In the genomic region with DNA sequence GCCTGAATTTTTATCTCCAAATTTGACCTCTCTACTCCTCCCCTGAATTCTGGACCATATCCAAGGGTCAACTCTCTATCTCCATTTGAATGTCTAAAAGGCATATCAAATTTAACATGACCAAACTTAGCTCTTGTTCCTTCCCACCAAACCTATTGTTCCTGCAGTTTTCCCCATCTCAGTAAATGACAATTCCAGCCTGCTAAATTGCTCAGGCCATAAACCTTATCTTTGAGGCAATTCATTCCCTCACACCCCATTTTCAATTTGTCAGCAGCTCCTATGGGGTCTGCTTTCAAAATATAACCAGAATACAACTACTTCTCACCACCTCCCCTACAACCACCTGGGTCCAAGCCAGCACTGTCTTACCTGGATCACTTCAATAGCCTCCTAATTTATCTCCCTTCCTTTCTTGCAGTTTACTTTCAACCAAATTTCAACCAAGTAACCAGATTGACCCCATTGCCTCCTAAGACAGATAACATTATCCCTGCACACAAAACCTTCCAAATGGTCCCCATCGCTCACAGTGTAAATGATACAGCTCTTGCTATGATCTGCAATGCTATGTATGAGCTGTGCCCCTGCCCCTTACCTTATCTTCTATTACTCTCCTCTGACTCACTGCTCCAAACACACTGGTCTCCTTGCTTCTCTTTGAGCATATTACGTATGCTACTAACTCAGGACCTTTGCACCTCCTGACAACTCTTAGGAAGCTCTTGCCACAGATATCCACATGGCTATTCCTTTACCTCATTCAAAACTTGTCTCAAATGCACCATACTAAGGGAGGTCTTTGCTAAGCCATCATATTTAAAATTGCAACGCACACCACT, we compare ENCODE assay signal across 21 cellular contexts.
DNase-seq lines count a peak whose midpoint lies in the region; ATAC-seq, FAIRE-seq and TF ChIP-seq lines count a peak whose summit lies in the region.
"Had no signal": no experiment of that assay in that cellular context is flagged by ENCODE, and none has a peak within 500 bp of the region (broad histone marks: within the 10 kb centered on the region; RNA-seq: fewer than 3 reads in every experiment).

No MANE protein-coding gene starts in this region.

- TF ChIP-seq RAD21 in IMR-90 (IDR thresholded peaks at IDR 0.05; ENCODE audit: low read length): no peak
- TF ChIP-seq RAD21 in H1 (IDR thresholded peaks at IDR 0.05 in 1 of 2, conservative IDR thresholded peaks at IDR 0.05 in 1 of 2; ENCODE audit: low read depth in 2 of 2, low read length in 2 of 2): no peak

- peaks cover 9% of the 10 kb centered on the region for H3K4me1 ChIP-seq in IMR-90 (ENCODE audit: control insufficient read depth, insufficient read depth, low read length)
- H3K4me1 ChIP-seq in H1 (replicated peaks in 1 of 4; ENCODE audit: control insufficient read depth in 3 of 4, insufficient read depth in 4 of 4, low read length in 3 of 4): no peaks in the 10 kb centered on the region
- H3K4me1 ChIP-seq: body of pancreas had no signal

- peak overlapping the region; percentile 73 for H3K14ac ChIP-seq in IMR-90 (replicated peaks; ENCODE audit: low read depth, low read length)
- no peak overlapping the region for H3K14ac ChIP-seq in H1 (ENCODE audit: insufficient read length)

- H3K36me3 Mint-ChIP-seq in activated CD4-positive, alpha-beta T cell treated with anti-CD3 and anti-CD28 coated beads for 36 hours (ENCODE audit: low read depth): peaks cover 27% of the 10 kb centered on the region
- H3K36me3 Mint-ChIP-seq in activated CD4-positive, alpha-beta T cell treated with anti-CD3 and anti-CD28 coated beads, Interleukin-2, amount 10 ng/mL, durations not matched to agents 24 days and 14 days (ENCODE audit: low read depth): peaks cover 22% of the 10 kb centered on the region

- no peak overlapping the region for H3K4me2 ChIP-seq in IMR-90 (ENCODE audit: low read depth, low read length)
- H3K4me2 ChIP-seq in H1 (ENCODE audit: insufficient read depth in 1 of 2, low read depth in 2 of 2, low read length in 2 of 2): no peak overlapping the region

- TF ChIP-seq CTCF in IMR-90 (conservative IDR thresholded peaks at IDR 0.05; ENCODE audit: low read depth, low read length) (no peak), H1 (IDR thresholded peaks at IDR 0.05; ENCODE audit: control extremely low read depth in 1 of 3, insufficient read depth in 1 of 3, low read depth in 1 of 3, low read length in 3 of 3) (no peak)

- H2AK9ac ChIP-seq in IMR-90 (replicated peaks; ENCODE audit: low read depth, low read length, poor library complexity): no peak overlapping the region

- no peak overlapping the region for H4K91ac ChIP-seq in IMR-90 (ENCODE audit: insufficient read depth, low read depth, low read length)
- H4K91ac ChIP-seq in H1 (replicated peaks; ENCODE audit: insufficient read length, low read length): no peak overlapping the region

- H2BK5ac ChIP-seq in IMR-90 (ENCODE audit: low read depth, low read length, poor library complexity, severe bottlenecking) (peak overlapping the region; percentile 83), H1 (ENCODE audit: low read depth, low read length) (no peak overlapping the region)

- dilution Hi-C loops in IMR-90 (cut with HindIII; ENCODE audit: low sequenced_read_pairs, unreplicated experiment): no loop called here

- no peak overlapping the region for H2BK15ac ChIP-seq in IMR-90 (ENCODE audit: low read depth, low read length)
- H2BK15ac ChIP-seq in H1 (ENCODE audit: low read length): 0 out of 2 replicates have a peak overlapping the region, but pooled peaks have one; percentile 6

- no peak overlapping the region for H3K56ac ChIP-seq in IMR-90 (ENCODE audit: extremely low read depth, insufficient read depth, low read length)
- peak overlapping the region; percentile 42 for H3K56ac ChIP-seq in H1 (replicated peaks; ENCODE audit: insufficient read length, low read depth, low read length)

- peaks cover 12% of the 10 kb centered on the region for H3K9me1 ChIP-seq in IMR-90 (ENCODE audit: insufficient read depth, low read length)

- intact Hi-C loops in activated CD4-positive, alpha-beta T cell treated with anti-CD3 and anti-CD28 coated beads for 36 hours (cut with DNase I, micrococcal nuclease): no loop called here
- intact Hi-C loops in activated CD4-positive, alpha-beta T cell treated with anti-CD3 and anti-CD28 coated beads, Interleukin-2, amount 10 ng/mL, durations not matched to agents 24 days and 14 days (cut with micrococcal nuclease): loop anchor here (5.0 kb wide), 1 partner anchor 62 kb away; no protein-coding TSS in a partner anchor
- intact Hi-C loops in IMR-90 (cut with micrococcal nuclease): no loop called here

- H2AFZ ChIP-seq in IMR-90 (replicated peaks; ENCODE audit: low read length, poor library complexity) (no peak overlapping the region), H1 (ENCODE audit: low read length) (no peak overlapping the region)

- CTCF ChIA-PET in activated CD4-positive, alpha-beta T cell treated with anti-CD3 and anti-CD28 coated beads for 36 hours (lab: Charles Lee): interaction anchor here (0.7 to 1.3 kb wide), 5 partner anchors 15 to 154 kb away, joined by 3 to 4 read pairs (median 3); no protein-coding TSS in a partner anchor
- CTCF ChIA-PET in IMR-90 (lab: Yijun Ruan, JAX): interaction anchor here (0.6 kb wide), 1 partner anchor 560 kb away, joined by 3 read pairs; no protein-coding TSS in a partner anchor
- CTCF ChIA-PET in H1 (lab: Charles Lee; ENCODE audit: partially characterized antibody): interaction anchor here (1.7 kb wide), 1 partner anchor 11 kb away, joined by 6 read pairs; no protein-coding TSS in a partner anchor

- TF ChIP-seq POLR2A in IMR-90 (IDR thresholded peaks at IDR 0.05; ENCODE audit: low read depth, low read length) (no peak), H1 (IDR thresholded peaks at IDR 0.05; ENCODE audit: control extremely low read depth in 1 of 2, low read depth in 2 of 2, low read length in 2 of 2) (no peak)

- H2BK12ac ChIP-seq in H1 (ENCODE audit: low read depth, low read length): no peak overlapping the region

- H3K9me3 Mint-ChIP-seq in activated CD4-positive, alpha-beta T cell treated with anti-CD3 and anti-CD28 coated beads for 36 hours (ENCODE audit: low read depth): peaks cover 2% of the 10 kb centered on the region
- peaks cover 6% of the 10 kb centered on the region for H3K9me3 Mint-ChIP-seq in activated CD4-positive, alpha-beta T cell treated with anti-CD3 and anti-CD28 coated beads, Interleukin-2, amount 10 ng/mL, durations not matched to agents 24 days and 14 days

- no peak overlapping the region for H3K4me3 Mint-ChIP-seq in activated CD4-positive, alpha-beta T cell treated with anti-CD3 and anti-CD28 coated beads for 36 hours
- no peak overlapping the region for H3K4me3 Mint-ChIP-seq in activated CD4-positive, alpha-beta T cell treated with anti-CD3 and anti-CD28 coated beads, Interleukin-2, amount 10 ng/mL, durations not matched to agents 24 days and 14 days
- H3K4me3 Mint-ChIP-seq: activated CD4-positive, alpha-beta T cell treated with anti-CD3 and anti-CD28 coated beads, Interleukin-2, amount 10 ng/mL, durations not matched to agents 7 days and 5 days had no signal

- TF ChIP-seq EP300 in H1 (IDR thresholded peaks at IDR 0.05; ENCODE audit: borderline replicate concordance in 1 of 2, low read depth in 2 of 2, low read length in 2 of 2): no peak

- H3K18ac ChIP-seq in IMR-90 (ENCODE audit: low read depth, low read length): no peak overlapping the region
- H3K18ac ChIP-seq in H1 (ENCODE audit: extremely low read depth, low read length): no peak overlapping the region

- peak overlapping the region in 1 of 2 experiments; percentile 29; a peak in 1 of 4 replicates for H4K8ac ChIP-seq in IMR-90 (ENCODE audit: low read depth in 2 of 2, low read length in 2 of 2)
- no peak overlapping the region for H4K8ac ChIP-seq in H1 (ENCODE audit: extremely low read depth, insufficient read depth, low read length)

- WGBS in IMR-90 (ENCODE audit: extremely low coverage in 2 of 2, insufficient read length in 1 of 2), 2 experiments: 30% methylated on average over 1 of the region's 3 CpGs; no CpG with 5 or more reads in 1 of the 2 experiments
- 88% methylated on average over 3 of the region's 3 CpGs; no CpG with 5 or more reads in 1 of the 2 experiments for WGBS in H1 (ENCODE audit: extremely low coverage in 1 of 2, insufficient coverage in 1 of 2, insufficient read length in 1 of 2, insufficient replicate concordance in 2 of 2, low coverage in 1 of 2, low lambda C conversion rate in 2 of 2, missing lambda C conversion rate in 1 of 2), 2 experiments

- H3K23me2 ChIP-seq in H1 (ENCODE audit: low read depth, low read length): peaks cover 2% of the 10 kb centered on the region; the same call in 1 of the 2 replicates

- H3K27me3 ChIP-seq in IMR-90 (ENCODE audit: control insufficient read depth, insufficient read depth, low read length) (no peaks in the 10 kb centered on the region), H1 (replicated peaks in 1 of 4; ENCODE audit: control insufficient read depth in 3 of 4, extremely low read depth in 1 of 4, insufficient read depth in 3 of 4, low read length in 3 of 4) (no peaks in the 10 kb centered on the region; a peak in 1 of 7 replicates)
- H3K27me3 ChIP-seq: BLaER1 treated with 17β-estradiol and CSF1 and Interleukin-3, amounts not matched to agents 10 nM and 100 nM; body of pancreas; tibial nerve had no signal

- no TSS peak for BruUV-seq in IMR-90 (replicated peaks; lab: Mats Ljungman, UMichigan)

- H3K79me2 ChIP-seq in H1 (ENCODE audit: control insufficient read depth in 1 of 2, insufficient read depth in 2 of 2, low read length in 2 of 2): no peaks in the 10 kb centered on the region

- H3K4me1 Mint-ChIP-seq in activated CD4-positive, alpha-beta T cell treated with anti-CD3 and anti-CD28 coated beads for 36 hours: peaks cover 41% of the 10 kb centered on the region
- H3K4me1 Mint-ChIP-seq in activated CD4-positive, alpha-beta T cell treated with anti-CD3 and anti-CD28 coated beads, Interleukin-2, amount 10 ng/mL, durations not matched to agents 24 days and 14 days: peaks cover 28% of the 10 kb centered on the region

- no peak overlapping the region for H3K27ac ChIP-seq in IMR-90 (ENCODE audit: insufficient read depth, low read length)
- no peak overlapping the region for H3K27ac ChIP-seq in H1 (ENCODE audit: low read depth, low read length)
- H3K27ac ChIP-seq: BLaER1 treated with 17β-estradiol and CSF1 and Interleukin-3, amounts not matched to agents 10 nM and 100 nM; body of pancreas; tibial nerve had no signal

- POLR2A ChIA-PET in activated CD4-positive, alpha-beta T cell treated with anti-CD3 and anti-CD28 coated beads for 36 hours (lab: Charles Lee): no interaction called here
- POLR2A ChIA-PET in IMR-90 (lab: Charles Lee; ENCODE audit: unreplicated experiment): no interaction called here
- POLR2A ChIA-PET in H1 (lab: Charles Lee; ENCODE audit: partially characterized antibody): no interaction called here

- H3K4me3 ChIP-seq in IMR-90 (ENCODE audit: insufficient read depth, low read depth, low read length): no peak overlapping the region
- H3K4me3 ChIP-seq in H1 (ENCODE audit: extremely low read depth in 1 of 4, insufficient read depth in 2 of 4, low read depth in 3 of 4, low read length in 4 of 4): no peak overlapping the region
- H3K4me3 ChIP-seq: BLaER1 treated with 17β-estradiol and CSF1 and Interleukin-3, amounts not matched to agents 10 nM and 100 nM; body of pancreas; tibial nerve had no signal

- in situ Hi-C loops in IMR-90 (cut with MboI; ENCODE audit: low sequenced_read_pairs): no loop called here

- H2BK20ac ChIP-seq in IMR-90 (ENCODE audit: low read depth, low read length) (0 out of 2 replicates have a peak overlapping the region, but pooled peaks have one; percentile 25), H1 (ENCODE audit: low read length) (no peak overlapping the region)

- no peaks in the 10 kb centered on the region for H3K9me3 ChIP-seq in IMR-90 (ENCODE audit: control insufficient read depth, insufficient read depth, low read length)
- no peaks in the 10 kb centered on the region for H3K9me3 ChIP-seq in H1 (ENCODE audit: insufficient read depth in 2 of 2, low read depth in 1 of 2, low read length in 1 of 2)
- H3K9me3 ChIP-seq: body of pancreas, tibial nerve had no signal

- H4K20me1 ChIP-seq in IMR-90 (ENCODE audit: insufficient read depth, low read length) (peaks cover 13% of the 10 kb centered on the region; the same call in 1 of the 2 replicates), H1 (replicated peaks in 1 of 2; ENCODE audit: control insufficient read depth in 1 of 2, insufficient read depth in 2 of 2, low read length in 2 of 2) (no peaks in the 10 kb centered on the region)

- H3K27ac Mint-ChIP-seq in activated CD4-positive, alpha-beta T cell treated with anti-CD3 and anti-CD28 coated beads for 36 hours: no peak overlapping the region
- H3K27ac Mint-ChIP-seq in activated CD4-positive, alpha-beta T cell treated with anti-CD3 and anti-CD28 coated beads, Interleukin-2, amount 10 ng/mL, durations not matched to agents 24 days and 14 days: no peak overlapping the region
- H3K27ac Mint-ChIP-seq: activated CD4-positive, alpha-beta T cell treated with anti-CD3 and anti-CD28 coated beads, Interleukin-2, amount 10 ng/mL, durations not matched to agents 7 days and 5 days had no signal

- FAIRE-seq in H1 (lab: Jason Lieb, UNC): no peak
- FAIRE-seq: G401.6, H54, TTC549 had no signal

- peak; percentile 80 for ATAC-seq in activated CD4-positive, alpha-beta T cell treated with anti-CD3 and anti-CD28 coated beads for 36 hours
- ATAC-seq in IMR-90 (ENCODE audit: low read depth): peak; percentile 35; the same call in 1 of the 2 replicates
- no peak for ATAC-seq in GM18907 (IDR thresholded peaks at IDR 0.05; ENCODE audit: unreplicated experiment)
- ATAC-seq in esophagus mucosa: no peak
- ATAC-seq: body of pancreas had no signal

- no peak overlapping the region for H3K9ac ChIP-seq in IMR-90 (ENCODE audit: low read depth, low read length)
- no peak overlapping the region for H3K9ac ChIP-seq in H1 (replicated peaks in 1 of 4; ENCODE audit: extremely low read depth in 1 of 4, low read depth in 3 of 4, low read length in 3 of 4)
- H3K9ac ChIP-seq: BLaER1 treated with 17β-estradiol and CSF1 and Interleukin-3, amounts not matched to agents 10 nM and 100 nM had no signal

- H2BK120ac ChIP-seq in IMR-90 (ENCODE audit: low read depth, low read length): no peak overlapping the region
- no peak overlapping the region for H2BK120ac ChIP-seq in H1 (replicated peaks; ENCODE audit: low read depth, low read length)

- H2AK5ac ChIP-seq in IMR-90 (ENCODE audit: low read depth, low read length) (no peak overlapping the region), H1 (ENCODE audit: low read depth, low read length) (no peak overlapping the region; the same call in 1 of the 2 replicates)

- peaks cover 28 to 71% of the 10 kb centered on the region in 2 experiments for H3K79me1 ChIP-seq in IMR-90 (ENCODE audit: low read depth in 1 of 2, low read length in 2 of 2)
- H3K79me1 ChIP-seq in H1 (ENCODE audit: low read depth, low read length): no peaks in the 10 kb centered on the region

- peak overlapping the region; percentile 42 for H3K4ac ChIP-seq in IMR-90 (ENCODE audit: low read depth, low read length)
- no peak overlapping the region for H3K4ac ChIP-seq in H1 (replicated peaks; ENCODE audit: insufficient read length, low read depth, low read length)

- H3K36me3 ChIP-seq in IMR-90 (ENCODE audit: control insufficient read depth, insufficient read depth, low read length) (no peaks in the 10 kb centered on the region), H1 (ENCODE audit: control insufficient read depth in 2 of 4, insufficient read depth in 4 of 4, low read length in 3 of 4) (no peaks in the 10 kb centered on the region)
- H3K36me3 ChIP-seq: tibial nerve had no signal

- H4K5ac ChIP-seq in IMR-90 (ENCODE audit: low read depth, low read length): no peak overlapping the region
- no peak overlapping the region for H4K5ac ChIP-seq in H1 (ENCODE audit: insufficient read length, low read depth, low read length)

- no peak for DNase-seq in activated CD4-positive, alpha-beta T cell treated with anti-CD3 and anti-CD28 coated beads for 36 hours
- DNase-seq in activated CD4-positive, alpha-beta T cell treated with anti-CD3 and anti-CD28 coated beads, Interleukin-2, amount 10 ng/mL, durations not matched to agents 24 days and 14 days: no peak
- peak; percentile 88 for DNase-seq in IMR-90
- DNase-seq in H1 (ENCODE audit: low read depth in 1 of 2, low spot score in 2 of 2): no peak
- peak; percentile 26 for DNase-seq in non-pigmented ciliary epithelial cell (ENCODE audit: low read depth)
- no peak for DNase-seq in stimulated activated CD4-positive, alpha-beta T cell treated with anti-CD3 and anti-CD28 coated beads, Interleukin-4, amount 100 ng/mL, for 4 hours
- DNase-seq: 8988T; activated CD4-positive, alpha-beta T cell treated with anti-CD3 and anti-CD28 coated beads, Interleukin-2, amount 10 ng/mL, durations not matched to agents 7 days and 5 days; activated naive CD4-positive, alpha-beta T cell treated with anti-CD3 and anti-CD28 coated beads, Interleukin-2, amount 50 U/mL, for 16 hours; body of pancreas; NCI-H1092; NCI-H2107; NCI-H524 treated with DMSO at 0.1 percent for 48 hours; SW 1271 had no signal

- H3K23ac ChIP-seq in IMR-90 (ENCODE audit: low read depth, low read length) (peak overlapping the region; percentile 80; the same call in 1 of the 2 replicates), H1 (ENCODE audit: insufficient read length) (no peak overlapping the region)

- H3K27me3 Mint-ChIP-seq in activated CD4-positive, alpha-beta T cell treated with anti-CD3 and anti-CD28 coated beads for 36 hours: no peaks in the 10 kb centered on the region
- H3K27me3 Mint-ChIP-seq in activated CD4-positive, alpha-beta T cell treated with anti-CD3 and anti-CD28 coated beads, Interleukin-2, amount 10 ng/mL, durations not matched to agents 24 days and 14 days: no peaks in the 10 kb centered on the region
- H3K27me3 Mint-ChIP-seq: activated CD4-positive, alpha-beta T cell treated with anti-CD3 and anti-CD28 coated beads, Interleukin-2, amount 10 ng/mL, durations not matched to agents 7 days and 5 days had no signal

Comparison
In these comparisons a context has a peak if more than half of its experiments do, and no peak if none do; other contexts are left out.
1. ATAC-seq: peak in activated CD4-positive, alpha-beta T cell treated with anti-CD3 and anti-CD28 coated beads for 36 hours (single experiment) and IMR-90 (single experiment); none in GM18907 (single experiment) and esophagus mucosa (single experiment).
2. DNase-seq: peak in IMR-90 (single experiment) and non-pigmented ciliary epithelial cell (single experiment); none in activated CD4-positive, alpha-beta T cell treated with anti-CD3 and anti-CD28 coated beads for 36 hours (single experiment), activated CD4-positive, alpha-beta T cell treated with anti-CD3 and anti-CD28 coated beads, Interleukin-2, amount 10 ng/mL, durations not matched to agents 24 days and 14 days (single experiment), H1 (0 of 2) and stimulated activated CD4-positive, alpha-beta T cell treated with anti-CD3 and anti-CD28 coated beads, Interleukin-4, amount 100 ng/mL, for 4 hours (0 of 2).